ENCODE assay signal across 25 cellular contexts in the genomic region with DNA sequence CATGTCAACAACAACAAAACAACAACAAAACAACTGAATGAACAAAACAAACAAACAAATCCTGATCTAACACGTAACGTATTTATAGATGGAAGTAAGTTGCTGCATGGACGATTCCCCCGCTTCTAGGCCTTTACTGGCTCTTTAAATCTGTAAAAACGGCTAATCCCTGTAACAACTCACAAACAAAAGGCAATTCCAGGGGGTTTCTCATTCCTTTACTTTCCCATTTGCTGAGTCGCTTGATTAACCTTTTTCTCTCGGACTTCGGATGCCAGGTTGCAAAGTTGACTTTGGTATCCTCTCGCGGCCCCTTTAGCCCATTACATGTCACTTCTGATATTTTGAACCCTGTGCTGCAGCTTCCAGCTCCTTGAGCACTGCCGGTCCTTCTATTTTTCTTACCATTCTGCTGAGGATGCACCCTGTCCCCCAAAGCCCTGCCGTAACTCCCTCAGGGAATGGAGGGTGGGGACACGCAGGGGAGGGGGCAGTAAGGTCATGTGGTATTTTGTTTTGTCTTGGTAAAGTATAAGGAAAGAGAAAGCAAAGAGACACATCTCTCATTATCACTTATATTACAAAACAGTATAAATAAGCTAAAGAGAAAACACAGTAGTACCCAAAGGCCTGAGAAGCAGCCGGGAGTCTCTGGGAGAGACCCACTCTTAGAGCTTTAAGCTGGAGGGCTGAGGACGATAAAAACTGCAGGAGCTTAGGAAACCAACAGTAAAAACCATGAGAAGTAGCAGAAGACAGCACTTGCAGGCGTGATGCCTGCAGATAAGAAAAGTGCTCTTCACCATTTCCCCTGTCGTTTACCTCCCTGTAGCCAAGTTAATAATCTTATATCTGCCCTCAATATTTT.
DNase-seq lines count a peak whose midpoint lies in the region; ATAC-seq and TF ChIP-seq lines count a peak whose summit lies in the region.
"Had no signal": no experiment of that assay in that cellular context is flagged by ENCODE, and none has a peak within 500 bp of the region (broad histone marks: within the 10 kb centered on the region; RNA-seq: fewer than 3 reads in every experiment).

No MANE protein-coding gene starts in this region.

- H4K20me1 ChIP-seq in H9 (ENCODE audit: control insufficient read depth, insufficient read depth, insufficient read length) = no peaks in the 10 kb centered on the region

- H3K27me3 Mint-ChIP-seq in H9 (ENCODE audit: low read depth) (no peaks in the 10 kb centered on the region), endodermal cell (ENCODE audit: insufficient read depth) (no peaks in the 10 kb centered on the region)
- H3K27me3 Mint-ChIP-seq: CD4-positive, alpha-beta memory T cell had no signal

- no peak overlapping the region for H2BK15ac ChIP-seq in H9 (ENCODE audit: low read depth, low read length)
- H2BK15ac ChIP-seq in mesendoderm (replicated peaks; ENCODE audit: low read depth) = no peak overlapping the region

- peaks cover 0 to 5% (median 4%) of the 10 kb centered on the region in 3 experiments; a peak in 2 of 7 replicates for H3K36me3 Mint-ChIP-seq in H9 (ENCODE audit: insufficient read depth in 1 of 3, low read depth in 3 of 3)
- no peaks in the 10 kb centered on the region for H3K36me3 Mint-ChIP-seq in endodermal cell (ENCODE audit: low read depth)
- H3K36me3 Mint-ChIP-seq: CD4-positive, alpha-beta memory T cell had no signal

- H3K4me3 Mint-ChIP-seq in H9 (peak overlapping the region in 1 of 2 experiments; percentile 13; a peak in 1 of 5 replicates), endodermal cell (no peak overlapping the region)
- H3K4me3 Mint-ChIP-seq: CD4-positive, alpha-beta memory T cell had no signal

- H3K23me2 ChIP-seq in H9 (ENCODE audit: insufficient read length, low read depth, low read length, poor library complexity, severe bottlenecking) = no peaks in the 10 kb centered on the region

- H4K8ac ChIP-seq in H9 (replicated peaks; ENCODE audit: insufficient read length, low read depth, low read length) (no peak overlapping the region), mesendoderm (ENCODE audit: low read depth, low read length) (no peak overlapping the region)

- H4K5ac ChIP-seq in H9 (ENCODE audit: insufficient read length, low read depth, low read length) (no peak overlapping the region), mesendoderm (ENCODE audit: low read length) (no peak overlapping the region)

- DNase-seq in H9 (no peak), OCI-M1 (lab: John Stamatoyannopoulos, UW) (peak; percentile 45), endodermal cell (no peak), mesendoderm (peak; percentile 5), HK-2 (ENCODE audit: unreplicated experiment) (no peak), head of caudate nucleus (no peak)
- DNase-seq: C1 segment of cervical spinal cord; CD4-positive, alpha-beta memory T cell; COR-L47; DMS53; H7; Karpas-422; NCI-H1092; NCI-H1417 treated with DMSO at 0.1 percent for 48 hours; NCI-H187; NCI-H2081 treated with DMSO at 0.1 percent for 48 hours; NCI-H2171; NCI-H226; NCI-H510A; NCI-H69; Peyer's patch; SHP77 treated with DMSO at 0.1 percent for 48 hours had no signal

- H3K79me2 ChIP-seq in H9 (ENCODE audit: insufficient read depth, low read length) (no peaks in the 10 kb centered on the region), mesendoderm (ENCODE audit: control insufficient read depth, insufficient read depth, low read length) (no peaks in the 10 kb centered on the region)

- H3K79me1 ChIP-seq in H9 (ENCODE audit: insufficient read depth, low read depth, low read length, poor library complexity, severe bottlenecking) = no peaks in the 10 kb centered on the region
- no peaks in the 10 kb centered on the region for H3K79me1 ChIP-seq in mesendoderm (ENCODE audit: low read length)

- ATAC-seq in GM19397 (IDR thresholded peaks at IDR 0.05; ENCODE audit: unreplicated experiment) = no peak
- ATAC-seq in GM21825 (IDR thresholded peaks at IDR 0.05; ENCODE audit: unreplicated experiment) = no peak

- H3K14ac ChIP-seq in H9 (ENCODE audit: insufficient read depth, low read length) = no peak overlapping the region

- no peak overlapping the region for H3K18ac ChIP-seq in H9 (ENCODE audit: insufficient read length, low read depth, low read length)
- H3K18ac ChIP-seq in mesendoderm (ENCODE audit: low read length) = no peak overlapping the region

- H3K36me3 ChIP-seq in endodermal cell (ENCODE audit: control insufficient read depth, insufficient read depth, low read length) (no peaks in the 10 kb centered on the region), mesendoderm (ENCODE audit: control insufficient read depth, insufficient read depth, low read length) (no peaks in the 10 kb centered on the region)
- H3K36me3 ChIP-seq: Peyer's patch had no signal

- TF ChIP-seq CTCF in H9 (conservative IDR thresholded peaks at IDR 0.05) (no peak), endodermal cell (conservative IDR thresholded peaks at IDR 0.05) (no peak)

- no peak overlapping the region for H2AFZ ChIP-seq in H9 (ENCODE audit: low read length)

- no peak overlapping the region for H3K56ac ChIP-seq in H9 (ENCODE audit: insufficient read length, low read depth, low read length)
- no peak overlapping the region for H3K56ac ChIP-seq in mesendoderm (ENCODE audit: low read length)

- H3K9me3 Mint-ChIP-seq in H9 (no peaks in the 10 kb centered on the region; a peak in 2 of 5 replicates), endodermal cell (peaks cover 4% of the 10 kb centered on the region)

- WGBS in H9 (ENCODE audit: extremely low coverage, insufficient read length, low lambda C conversion rate) = no CpG with 5 or more reads among the region's 17 CpGs
- WGBS in endodermal cell (ENCODE audit: insufficient coverage in 1 of 2, insufficient read length in 1 of 2), 2 experiments = 85 to 89% methylated on average over 12 to 17 of the region's 17 CpGs
- no CpG with 5 or more reads among the region's 17 CpGs for WGBS in mesendoderm (ENCODE audit: extremely low coverage, insufficient coverage, low lambda C conversion rate)

- H3K27me3 ChIP-seq in H9 (ENCODE audit: insufficient read depth, low read length) (no peaks in the 10 kb centered on the region), endodermal cell (ENCODE audit: control insufficient read depth, insufficient read depth, low read length, poor library complexity, severe bottlenecking) (no peaks in the 10 kb centered on the region), mesendoderm (ENCODE audit: insufficient read depth, low read length, poor library complexity) (no peaks in the 10 kb centered on the region)
- H3K27me3 ChIP-seq: Peyer's patch had no signal

- H3K4me1 ChIP-seq in H9 (ENCODE audit: insufficient read depth, low read length) (no peaks in the 10 kb centered on the region), endodermal cell (ENCODE audit: control insufficient read depth, insufficient read depth, low read length) (no peaks in the 10 kb centered on the region), mesendoderm (ENCODE audit: control insufficient read depth, low read depth, low read length) (no peaks in the 10 kb centered on the region)
- H3K4me1 ChIP-seq: Peyer's patch had no signal

- H3K4me1 Mint-ChIP-seq in H9 = peaks cover 19 to 21% of the 10 kb centered on the region in 2 experiments
- H3K4me1 Mint-ChIP-seq in endodermal cell = peaks cover 17% of the 10 kb centered on the region
- H3K4me1 Mint-ChIP-seq: CD4-positive, alpha-beta memory T cell had no signal

- H3K4me3 ChIP-seq in endodermal cell (ENCODE audit: low read length) = no peak overlapping the region
- no peak overlapping the region for H3K4me3 ChIP-seq in mesendoderm (ENCODE audit: low read length)
- H3K4me3 ChIP-seq: Peyer's patch, SK-N-MC had no signal

- H3K23ac ChIP-seq in H9 (ENCODE audit: insufficient read length, low read depth, low read length) (no peak overlapping the region), mesendoderm (ENCODE audit: low read length) (no peak overlapping the region)

- H3T11ph ChIP-seq in H9 (ENCODE audit: low read length) = no peak overlapping the region

- H3K9ac ChIP-seq in H9 (ENCODE audit: extremely low read depth, insufficient read length, low read length) = no peak overlapping the region
- H3K9ac ChIP-seq in endodermal cell (ENCODE audit: extremely low read depth, low read length, poor library complexity, severe bottlenecking) = no peak overlapping the region
- H3K9ac ChIP-seq in mesendoderm (ENCODE audit: low read length) = no peak overlapping the region

- H3K4ac ChIP-seq in H9 (ENCODE audit: low read depth, low read length) (no peak overlapping the region), mesendoderm (ENCODE audit: low read depth, low read length) (no peak overlapping the region)

- H2BK120ac ChIP-seq in H9 (ENCODE audit: low read depth, low read length, poor library complexity, severe bottlenecking) (no peak overlapping the region), mesendoderm (ENCODE audit: low read depth, low read length) (no peak overlapping the region)

- H3K9me3 ChIP-seq in H9 (ENCODE audit: control insufficient read depth, low read depth, low read length) (no peaks in the 10 kb centered on the region), endodermal cell (ENCODE audit: control insufficient read depth, low read length) (no peaks in the 10 kb centered on the region)
- H3K9me3 ChIP-seq: Peyer's patch had no signal

- peak overlapping the region; percentile 44 to 79 (median 65) for H3K27ac Mint-ChIP-seq in H9
- H3K27ac Mint-ChIP-seq in endodermal cell = peak overlapping the region; percentile 23
- H3K27ac Mint-ChIP-seq: CD4-positive, alpha-beta memory T cell had no signal

- H2BK12ac ChIP-seq in H9 (ENCODE audit: insufficient read length, low read depth, low read length) = no peak overlapping the region

- no peak overlapping the region for H2BK20ac ChIP-seq in H9 (ENCODE audit: low read depth, low read length, poor library complexity, severe bottlenecking)

- intact Hi-C loops in head of caudate nucleus (cut with DNase I) = no loop called here

- H3K4me2 ChIP-seq in H9 (ENCODE audit: insufficient read depth, insufficient read length, low read length) (no peak overlapping the region), mesendoderm (ENCODE audit: low read length) (no peak overlapping the region)

- H2AK5ac ChIP-seq in H9 (ENCODE audit: insufficient read length, low read length) (no peak overlapping the region), mesendoderm (ENCODE audit: low read length) (no peak overlapping the region)

- H2BK5ac ChIP-seq in H9 (ENCODE audit: insufficient read length, low read length) (no peak overlapping the region), mesendoderm (ENCODE audit: low read length) (no peak overlapping the region)

- H3K27ac ChIP-seq in H9 (ENCODE audit: insufficient read length, low read depth, low read length) (no peak overlapping the region), endodermal cell (ENCODE audit: low read depth, low read length) (no peak overlapping the region), mesendoderm (ENCODE audit: low read depth, low read length) (no peak overlapping the region)
- H3K27ac ChIP-seq: Peyer's patch, SK-N-MC had no signal

- no peak overlapping the region for H4K91ac ChIP-seq in H9 (ENCODE audit: insufficient read length, low read depth, low read length)

Comparison
In these comparisons a context has a peak if more than half of its experiments do, and no peak if none do; other contexts are left out.
1. DNase-seq: peak in OCI-M1 (single experiment) and mesendoderm (single experiment); none in H9 (single experiment), endodermal cell (single experiment), HK-2 (single experiment) and head of caudate nucleus (0 of 42).